In the genomic region with DNA sequence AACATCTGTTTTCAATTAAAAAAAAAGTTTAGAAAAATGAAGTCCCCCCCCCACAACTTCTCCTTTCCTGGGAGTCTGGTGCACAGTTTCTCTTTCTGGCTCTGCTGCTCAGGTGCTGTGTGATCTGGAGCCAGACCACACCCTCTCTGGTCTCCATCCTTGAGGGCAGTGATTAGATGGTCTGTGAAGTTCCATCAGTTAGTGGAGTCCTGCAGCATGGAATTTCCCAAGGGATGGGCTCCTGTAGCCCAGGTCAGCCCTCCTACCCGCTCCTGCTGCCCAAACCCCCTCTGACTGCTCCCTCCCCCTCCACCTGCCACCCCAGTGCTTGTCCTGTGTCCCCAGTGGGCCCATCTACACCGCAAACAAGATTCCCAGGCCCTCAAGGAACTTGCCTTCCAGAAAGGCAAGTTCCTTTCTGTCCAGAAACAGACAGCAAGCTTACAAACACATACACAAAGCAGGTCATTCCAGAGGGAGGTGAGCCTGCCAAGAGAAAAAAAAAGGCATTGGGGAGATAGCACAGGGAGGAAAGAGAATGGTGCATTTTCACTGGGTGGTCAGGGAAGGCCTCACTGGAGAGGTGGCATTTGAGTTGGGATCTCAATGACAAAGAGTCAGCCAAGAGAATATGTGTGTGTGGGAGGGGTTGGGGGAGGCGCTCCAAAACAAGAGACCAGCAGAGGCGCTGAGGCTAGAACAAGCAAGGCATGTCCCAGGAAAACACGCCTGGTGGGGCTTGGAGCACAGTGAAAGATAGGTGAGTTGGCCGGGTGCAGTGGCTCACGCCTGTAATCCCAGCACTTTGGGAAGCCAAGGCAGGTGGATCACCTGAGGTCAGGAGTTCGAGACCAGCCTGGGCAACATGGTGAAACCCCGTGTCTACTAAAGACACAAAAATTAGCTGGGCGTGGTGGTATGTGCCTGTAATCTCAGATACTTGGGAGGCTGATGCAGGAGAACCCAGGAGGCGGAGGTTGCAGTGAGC, we compare ENCODE assay signal across 12 cellular contexts. TPM values are rescaled to one million over a fixed set of nuclear protein-coding genes. Genes with fewer than 3 reads are reported as not detected.
DNase-seq lines count a peak whose midpoint lies in the region; ATAC-seq, FAIRE-seq and TF ChIP-seq lines count a peak whose summit lies in the region.
"Had no signal": no experiment of that assay in that cellular context is flagged by ENCODE, and none has a peak within 500 bp of the region (broad histone marks: within the 10 kb centered on the region; RNA-seq: fewer than 3 reads in every experiment).

No MANE protein-coding gene starts in this region.

- CTCF ChIA-PET in HepG2 (lab: Yijun Ruan, JAX; ENCODE audit: low intra/inter-chr PET ratio, low total read pairs): interaction anchor here (1.1 to 1.3 kb wide), 2 partner anchors 15 to 344 kb away, joined by 4 to 5 read pairs; no protein-coding TSS in a partner anchor

- no peak overlapping the region for H2AFZ ChIP-seq in HepG2 (ENCODE audit: low read length)

- intact Hi-C loops in HepG2 (cut with micrococcal nuclease; ENCODE audit: unreplicated experiment): no loop called here
- intact Hi-C loops in right lobe of liver (cut with DNase I): no loop called here
- intact Hi-C loops in dorsolateral prefrontal cortex (cut with DNase I): loop anchor here in 1 of 2 donors (2.0 kb wide), 2 partner anchors 57 to 367 kb away; a partner anchor contains a TSS
- intact Hi-C loops in vagina (cut with DNase I): loop anchor here (10.0 kb wide), 1 partner anchor 55 kb away; a partner anchor contains a TSS

- H3K79me2 ChIP-seq in HepG2 (ENCODE audit: insufficient read depth, low read length): no peaks in the 10 kb centered on the region

- H3K27ac ChIP-seq in HepG2 (ENCODE audit: extremely low read length, insufficient read depth, low read length) (no peak overlapping the region), right lobe of liver (no peak overlapping the region), dorsolateral prefrontal cortex (peak overlapping the region in 32 of 59 donors; percentile 5 to 86 (median 52)), iPS-18a (ENCODE audit: low read length) (peak overlapping the region; percentile 32), suprapubic skin (no peak overlapping the region), vagina (no peak overlapping the region)
- H3K27ac ChIP-seq: SJSA1 had no signal

- no peak for DNase-seq in HepG2 (ENCODE audit: low spot score)
- DNase-seq in right lobe of liver: no peak
- DNase-seq in dorsolateral prefrontal cortex: peak in 2 of 10 donors; percentile 25 to 35
- DNase-seq in activated T-cell treated with anti-CD3 and anti-CD28 coated beads, Interleukin-2, amount 50 U/mL, for 72 hours: no peak
- DNase-seq in suprapubic skin (ENCODE audit: low spot score in 2 of 2): no peak
- DNase-seq in NCI-H345 treated with DMSO at 0.1 percent for 48 hours (lab: John Stamatoyannopoulos, UW; ENCODE audit: unreplicated experiment): no peak
- no peak for DNase-seq in vagina (ENCODE audit: extremely low spot score in 2 of 2)
- DNase-seq: naive B cell had no signal

- H3K4me3 Mint-ChIP-seq in activated T-cell treated with anti-CD3 and anti-CD28 coated beads, Interleukin-2, amount 50 U/mL, for 72 hours: no peak overlapping the region
- H3K4me3 Mint-ChIP-seq: dendritic cell treated with granulocyte-macrophage colony-stimulating factor and Interleukin-4, amounts not matched to agents 40 ng/mL and 50 ng/mL, for 4 days; naive B cell had no signal

- no peaks in the 10 kb centered on the region for H3K36me3 Mint-ChIP-seq in activated T-cell treated with anti-CD3 and anti-CD28 coated beads, Interleukin-2, amount 50 U/mL, for 72 hours (ENCODE audit: insufficient read depth in 2 of 2)
- H3K36me3 Mint-ChIP-seq: naive B cell had no signal

- no peak for ATAC-seq in HepG2
- no peak for ATAC-seq in right lobe of liver
- no peak for ATAC-seq in activated T-cell treated with anti-CD3 and anti-CD28 coated beads, Interleukin-2, amount 50 U/mL, for 72 hours (replicated peaks in 1 of 2)

- TF ChIP-seq POLR2A in HepG2 (IDR thresholded peaks at IDR 0.05; ENCODE audit: insufficient read depth in 1 of 2, low read depth in 2 of 2, low read length in 2 of 2): no peak
- TF ChIP-seq POLR2A in right lobe of liver (IDR thresholded peaks at IDR 0.05): no peak
- TF ChIP-seq POLR2A in suprapubic skin (IDR thresholded peaks at IDR 0.05): no peak
- no peak for TF ChIP-seq POLR2A in vagina (IDR thresholded peaks at IDR 0.05)

- FAIRE-seq in HepG2 (lab: Jason Lieb, UNC): no peak

- H3K4me2 ChIP-seq in HepG2 (ENCODE audit: low read depth, low read length): no peak overlapping the region

- H3K4me1 ChIP-seq in HepG2 (ENCODE audit: insufficient read depth, low read length) (peaks cover 13% of the 10 kb centered on the region), right lobe of liver (peaks cover 0 to 5% (median 0%) of the 10 kb centered on the region in 4 donors), iPS-18a (ENCODE audit: control insufficient read depth, low read depth, low read length) (peaks cover 23% of the 10 kb centered on the region), suprapubic skin (peaks cover 32% of the 10 kb centered on the region), vagina (peaks cover 29% of the 10 kb centered on the region)

- no peaks in the 10 kb centered on the region for H3K9me3 Mint-ChIP-seq in activated T-cell treated with anti-CD3 and anti-CD28 coated beads, Interleukin-2, amount 50 U/mL, for 72 hours
- H3K9me3 Mint-ChIP-seq: activated T-helper 2 cell treated with anti-CD3 and anti-CD28 coated beads, Interferon-gamma antibody, Interleukin-2, Interleukin-4, amounts not matched to agents 10 μg/mL and 5 μg/mL and 100 μg/mL, durations not matched to agents 14 hours and 24 hours and 36 hours; dendritic cell treated with granulocyte-macrophage colony-stimulating factor and Interleukin-4, amounts not matched to agents 40 ng/mL and 50 ng/mL, for 4 days; naive B cell had no signal

- no peaks in the 10 kb centered on the region for H3K27me3 Mint-ChIP-seq in activated T-cell treated with anti-CD3 and anti-CD28 coated beads, Interleukin-2, amount 50 U/mL, for 72 hours (ENCODE audit: low read depth)

- no peak for TF ChIP-seq RAD21 in HepG2 (CRISPR knock-in tag; IDR thresholded peaks at IDR 0.05)

- H4K20me1 ChIP-seq in HepG2 (ENCODE audit: insufficient read depth, low read length): no peaks in the 10 kb centered on the region

- H3K4me3 ChIP-seq in HepG2 (replicated peaks in 1 of 3; ENCODE audit: insufficient read depth in 1 of 3, low read depth in 2 of 3, low read length in 3 of 3): no peak overlapping the region
- no peak overlapping the region for H3K4me3 ChIP-seq in right lobe of liver
- no peak overlapping the region for H3K4me3 ChIP-seq in dorsolateral prefrontal cortex
- H3K4me3 ChIP-seq in iPS-18a (ENCODE audit: low read length): peak overlapping the region; percentile 8
- no peak overlapping the region for H3K4me3 ChIP-seq in suprapubic skin
- no peak overlapping the region for H3K4me3 ChIP-seq in vagina
- H3K4me3 ChIP-seq: SJSA1 had no signal

- TF ChIP-seq CTCF in HepG2 (CRISPR knock-in tag; IDR thresholded peaks at IDR 0.05) (no peak), right lobe of liver (IDR thresholded peaks at IDR 0.05) (no peak), dorsolateral prefrontal cortex (IDR thresholded peaks at IDR 0.05 in 54 of 56, conservative IDR thresholded peaks at IDR 0.05 in 2 of 56; ENCODE audit: low read depth in 1 of 56, partially characterized antibody in 56 of 56) (no peak), suprapubic skin (IDR thresholded peaks at IDR 0.05) (no peak), vagina (IDR thresholded peaks at IDR 0.05) (no peak)

- H3K36me3 ChIP-seq in HepG2 (replicated peaks in 1 of 2; ENCODE audit: control insufficient read depth in 1 of 2, insufficient read depth in 2 of 2, low read length in 2 of 2): no peaks in the 10 kb centered on the region
- no peaks in the 10 kb centered on the region for H3K36me3 ChIP-seq in right lobe of liver
- H3K36me3 ChIP-seq in iPS-18a (ENCODE audit: control insufficient read depth, low read depth, low read length): no peaks in the 10 kb centered on the region
- no peaks in the 10 kb centered on the region for H3K36me3 ChIP-seq in suprapubic skin
- H3K36me3 ChIP-seq in vagina: no peaks in the 10 kb centered on the region
- H3K36me3 ChIP-seq: SJSA1 had no signal

- H3K9ac ChIP-seq in HepG2 (ENCODE audit: insufficient read depth, low read depth, low read length): no peak overlapping the region
- H3K9ac ChIP-seq in iPS-18a (ENCODE audit: low read length): no peak overlapping the region

- H3K4me1 Mint-ChIP-seq in activated T-cell treated with anti-CD3 and anti-CD28 coated beads, Interleukin-2, amount 50 U/mL, for 72 hours (ENCODE audit: low read depth): no peaks in the 10 kb centered on the region
- H3K4me1 Mint-ChIP-seq: naive B cell had no signal

- TF ChIP-seq EP300 in HepG2 (IDR thresholded peaks at IDR 0.05; ENCODE audit: low read depth in 2 of 2, low read length in 2 of 2): no peak
- TF ChIP-seq EP300 in HepG2 (CRISPR knock-in tag; IDR thresholded peaks at IDR 0.05; ENCODE audit: borderline replicate concordance): no peak
- TF ChIP-seq EP300 in suprapubic skin (IDR thresholded peaks at IDR 0.05): no peak

- in situ Hi-C loops in HepG2 (cut with HindIII; ENCODE audit: extremely low pct_ligation_motif_present, low pct_unique_long_range_greater_than_20kb): no loop called here

- H3K9me3 ChIP-seq in HepG2 (ENCODE audit: low read length) (no peaks in the 10 kb centered on the region), right lobe of liver (no peaks in the 10 kb centered on the region), iPS-18a (ENCODE audit: control insufficient read depth, low read depth, low read length) (no peaks in the 10 kb centered on the region), suprapubic skin (no peaks in the 10 kb centered on the region), vagina (no peaks in the 10 kb centered on the region)
- H3K9me3 ChIP-seq: SJSA1 had no signal

- POLR2A ChIA-PET in HepG2 (lab: Yijun Ruan, JAX): no interaction called here

- WGBS in HepG2 (ENCODE audit: low lambda C conversion rate): 25% methylated on average over 11 of the region's 11 CpGs
- 43% methylated on average over 8 of the region's 11 CpGs for WGBS in right lobe of liver (ENCODE audit: insufficient coverage, low coverage, low lambda C conversion rate, missing lambda C conversion rate)
- WGBS in suprapubic skin: 46% methylated on average over 10 of the region's 11 CpGs

- H3K27me3 ChIP-seq in HepG2 (ENCODE audit: control insufficient read depth in 1 of 2, insufficient read depth in 2 of 2, low read length in 2 of 2): peaks cover 3% of the 10 kb centered on the region in 2 experiments; a peak in 2 of 5 replicates
- H3K27me3 ChIP-seq in right lobe of liver: no peaks in the 10 kb centered on the region
- no peaks in the 10 kb centered on the region for H3K27me3 ChIP-seq in dorsolateral prefrontal cortex
- no peaks in the 10 kb centered on the region for H3K27me3 ChIP-seq in iPS-18a (ENCODE audit: control insufficient read depth, insufficient read depth, low read length)
- no peaks in the 10 kb centered on the region for H3K27me3 ChIP-seq in suprapubic skin
- H3K27me3 ChIP-seq in vagina: no peaks in the 10 kb centered on the region
- H3K27me3 ChIP-seq: SJSA1 had no signal

- BruUV-seq in HepG2 (replicated peaks; lab: Mats Ljungman, UMichigan): no TSS peak

- no peak overlapping the region for H3K27ac Mint-ChIP-seq in activated T-cell treated with anti-CD3 and anti-CD28 coated beads, Interleukin-2, amount 50 U/mL, for 72 hours
- H3K27ac Mint-ChIP-seq: activated T-helper 2 cell treated with anti-CD3 and anti-CD28 coated beads, Interferon-gamma antibody, Interleukin-2, Interleukin-4, amounts not matched to agents 10 μg/mL and 5 μg/mL and 100 μg/mL, durations not matched to agents 14 hours and 24 hours and 36 hours; dendritic cell treated with granulocyte-macrophage colony-stimulating factor and Interleukin-4, amounts not matched to agents 40 ng/mL and 50 ng/mL, for 4 days had no signal

RNA-seq across cellular contexts. Expression of a gene that starts 49.5 kb away (rescaled TPM):
- total RNA-seq in HepG2 (2016; rRNA removed; fragmentation: Illumina TruSeq; extraction: Trizol): 5.3 and 8.6 TPM in 2 replicates
- total RNA-seq in HepG2 (2016; cell fraction: cytosol; rRNA removed; fragmentation: Illumina TruSeq; extraction: Trizol; ENCODE audit: low read depth): 3.3 and 4.1 TPM in 2 replicates
- total RNA-seq in HepG2 (2016; cell fraction: insoluble cytoplasmic fraction; rRNA removed; fragmentation: Illumina TruSeq; extraction: Trizol): 5.0 and 9.4 TPM in 2 replicates
- 6.3 and 7.6 TPM in 2 replicates for total RNA-seq in HepG2 (2016; cell fraction: membrane; rRNA removed; fragmentation: Illumina TruSeq; extraction: Trizol)
- 9.6 and 10.1 TPM in 2 replicates for total RNA-seq in HepG2 (2016; cell fraction: nucleus; rRNA removed; fragmentation: Illumina TruSeq; extraction: Trizol)
- polyA plus RNA-seq in HepG2 (2011; rRNA removed): 11.8 and 14.4 TPM in 2 replicates
- 11.4 and 13.2 TPM in 2 replicates for polyA plus RNA-seq in HepG2 (2011; cell fraction: cytosol; rRNA removed)
- 10.9 and 11.3 TPM in 2 replicates for polyA plus RNA-seq in HepG2 (2011; cell fraction: nucleus; rRNA removed)
- 13.5 and 17.5 TPM in 2 replicates for polyA plus RNA-seq in HepG2 (2012)
- polyA plus RNA-seq in HepG2 (2016; cell fraction: cytosol; fragmentation: Illumina TruSeq; extraction: Trizol; ENCODE audit: low read depth): 5.1 and 5.8 TPM in 2 replicates
- 6.5 and 10.2 TPM in 2 replicates for polyA plus RNA-seq in HepG2 (2016; cell fraction: insoluble cytoplasmic fraction; fragmentation: Illumina TruSeq; extraction: Trizol; ENCODE audit: low read depth)
- polyA plus RNA-seq in HepG2 (2016; cell fraction: membrane; fragmentation: Illumina TruSeq; extraction: Trizol; ENCODE audit: low read depth): 8.9 and 9.6 TPM in 2 replicates
- polyA plus RNA-seq in HepG2 (2016; cell fraction: nucleus; fragmentation: Illumina TruSeq; extraction: Trizol; ENCODE audit: insufficient read depth, low read depth): 19.0 and 21.6 TPM in 2 replicates
- 18.5 and 33.8 TPM in 2 replicates for polyA minus RNA-seq in HepG2 (2011; rRNA and poly(A)+ RNA removed; ENCODE audit: low replicate concordance)
- 8.6 and 10.2 TPM in 2 replicates for polyA minus RNA-seq in HepG2 (2011; cell fraction: cytosol; rRNA and poly(A)+ RNA removed)
- 11.1 and 12.4 TPM in 2 replicates for polyA minus RNA-seq in HepG2 (2011; cell fraction: nucleus; rRNA and poly(A)+ RNA removed)
- total RNA-seq in right lobe of liver: 10 to 100 TPM in 2 of 6 experiments, 1 to 10 TPM in 4; 5.7 to 17.4 (median 7.7) TPM
- 10 to 100 TPM in 36 of 120 experiments, 1 to 10 TPM in 84; 5.1 to 15.4 (median 9.2) TPM for total RNA-seq in dorsolateral prefrontal cortex
- 1 to 10 TPM; 4.4 to 5.3 TPM for total RNA-seq in activated T-cell treated with anti-CD3 and anti-CD28 coated beads, Interleukin-2, amount 50 U/mL, for 72 hours
- 1 to 10 TPM; 1.3 to 2.8 (median 2.2) TPM for total RNA-seq in suprapubic skin
- total RNA-seq in vagina: 7.6 TPM

RNA-seq across cellular contexts. Expression of a gene that starts 57.2 kb away (rescaled TPM):
- 0.07 TPM in 1 of 2 replicates, not detected in the other for total RNA-seq in HepG2 (2016; rRNA removed; fragmentation: Illumina TruSeq; extraction: Trizol)
- total RNA-seq in HepG2 (2016; cell fraction: cytosol; rRNA removed; fragmentation: Illumina TruSeq; extraction: Trizol; ENCODE audit: low read depth): not detected in 2 replicates
- total RNA-seq in HepG2 (2016; cell fraction: insoluble cytoplasmic fraction; rRNA removed; fragmentation: Illumina TruSeq; extraction: Trizol): 0.04 TPM in 1 of 2 replicates, not detected in the other
- not detected in 2 replicates for total RNA-seq in HepG2 (2016; cell fraction: membrane; rRNA removed; fragmentation: Illumina TruSeq; extraction: Trizol)
- total RNA-seq in HepG2 (2016; cell fraction: nucleus; rRNA removed; fragmentation: Illumina TruSeq; extraction: Trizol): 0.06 TPM in 2 replicates
- 0.07 and 0.13 TPM in 2 replicates for polyA plus RNA-seq in HepG2 (2011; rRNA removed)
- 0.05 and 0.08 TPM in 2 replicates for polyA plus RNA-seq in HepG2 (2011; cell fraction: cytosol; rRNA removed)
- 0.21 and 0.24 TPM in 2 replicates for polyA plus RNA-seq in HepG2 (2011; cell fraction: nucleus; rRNA removed)
- 0.13 and 0.21 TPM in 2 replicates for polyA plus RNA-seq in HepG2 (2012)
- polyA plus RNA-seq in HepG2 (2016; cell fraction: cytosol; fragmentation: Illumina TruSeq; extraction: Trizol; ENCODE audit: low read depth): not detected in 2 replicates
- 0.04 TPM in 1 of 2 replicates, not detected in the other for polyA plus RNA-seq in HepG2 (2016; cell fraction: insoluble cytoplasmic fraction; fragmentation: Illumina TruSeq; extraction: Trizol; ENCODE audit: low read depth)
- 0.02 TPM in 1 of 2 replicates, not detected in the other for polyA plus RNA-seq in HepG2 (2016; cell fraction: membrane; fragmentation: Illumina TruSeq; extraction: Trizol; ENCODE audit: low read depth)
- 0.07 and 0.16 TPM in 2 replicates for polyA plus RNA-seq in HepG2 (2016; cell fraction: nucleus; fragmentation: Illumina TruSeq; extraction: Trizol; ENCODE audit: insufficient read depth, low read depth)
- polyA minus RNA-seq in HepG2 (2011; rRNA and poly(A)+ RNA removed; ENCODE audit: low replicate concordance): 0.38 and 7.2 TPM in 2 replicates
- 0.10 TPM in 1 of 2 replicates, not detected in the other for polyA minus RNA-seq in HepG2 (2011; cell fraction: cytosol; rRNA and poly(A)+ RNA removed)
- polyA minus RNA-seq in HepG2 (2011; cell fraction: nucleus; rRNA and poly(A)+ RNA removed): 0.12 and 0.13 TPM in 2 replicates
- 1 to 10 TPM; 1.0 to 6.2 (median 2.1) TPM for total RNA-seq in right lobe of liver
- 10 to 100 TPM; 12.3 to 77.7 (median 23.7) TPM for total RNA-seq in dorsolateral prefrontal cortex
- total RNA-seq in activated T-cell treated with anti-CD3 and anti-CD28 coated beads, Interleukin-2, amount 50 U/mL, for 72 hours: under 1 TPM; 0.05 to 0.12 TPM
- total RNA-seq in suprapubic skin: 10 to 100 TPM in 3 of 4 donors, 1 to 10 TPM in 1; 7.2 to 45.7 (median 14.7) TPM
- total RNA-seq in vagina: 24.3 TPM
- total RNA-seq: activated T-helper 2 cell treated with anti-CD3 and anti-CD28 coated beads, Interferon-gamma antibody, Interleukin-2, Interleukin-4, amounts not matched to agents 10 μg/mL and 5 μg/mL and 100 μg/mL, durations not matched to agents 14 hours and 24 hours and 36 hours had no signal

Comparison
In these comparisons a context has a peak if more than half of its experiments do, and no peak if none do; other contexts are left out.
1. H3K27ac ChIP-seq: peak in dorsolateral prefrontal cortex (32 of 59) and iPS-18a (single experiment); none in HepG2 (single experiment), right lobe of liver (0 of 3), suprapubic skin (single experiment) and vagina (single experiment).